In the genomic region with DNA sequence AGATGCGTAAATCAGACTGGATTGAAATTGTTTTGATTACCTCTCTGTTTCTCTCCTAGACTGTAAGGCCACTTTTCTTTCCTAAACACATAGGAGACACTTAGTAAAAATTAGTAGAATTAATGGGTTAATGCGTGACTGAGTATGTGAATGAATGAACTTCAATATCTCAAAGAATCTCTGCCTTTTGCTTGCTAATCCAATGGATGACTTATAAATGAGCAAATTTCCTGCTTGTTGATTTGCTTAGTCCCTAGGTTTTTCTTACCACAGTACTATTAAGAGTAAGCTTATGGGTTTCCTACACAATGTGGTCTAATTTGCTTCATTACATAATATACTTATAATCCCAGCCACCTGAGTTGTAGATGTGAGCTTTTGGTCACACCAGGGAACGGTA, we compare ENCODE assay signal across 21 cellular contexts.
DNase-seq lines count a peak whose midpoint lies in the region; ATAC-seq and TF ChIP-seq lines count a peak whose summit lies in the region.
"Had no signal": no experiment of that assay in that cellular context is flagged by ENCODE, and none has a peak within 500 bp of the region (broad histone marks: within the 10 kb centered on the region; RNA-seq: fewer than 3 reads in every experiment).

No MANE protein-coding gene starts in this region.

- peak overlapping the region; percentile 22; the same call in 1 of the 2 replicates for H4K5ac ChIP-seq in IMR-90 (ENCODE audit: low read depth, low read length)

- H3K27me3 Mint-ChIP-seq in endodermal cell (ENCODE audit: insufficient read depth) (no peaks in the 10 kb centered on the region), nephron (ENCODE audit: low read depth) (no peaks in the 10 kb centered on the region), nephron progenitor cell (ENCODE audit: low read depth, poor library complexity) (no peaks in the 10 kb centered on the region), endothelial cell (ENCODE audit: unreplicated experiment) (no peaks in the 10 kb centered on the region)

- no peak overlapping the region for H2AK9ac ChIP-seq in IMR-90 (replicated peaks; ENCODE audit: low read depth, low read length, poor library complexity)

- DNase-seq in A673 (ENCODE audit: low spot score) (no peak), IMR-90 (no peak), endodermal cell (no peak), nephron progenitor cell (no peak), endothelial cell (ENCODE audit: low spot score) (no peak), SKM-1 (lab: John Stamatoyannopoulos, UW; ENCODE audit: unreplicated experiment) (no peak)
- DNase-seq: 8988T; CD8-positive, alpha-beta T cell; DMS53; NCI-H1417 treated with DMSO at 0.1 percent for 48 hours; NCI-H187 treated with DMSO at 0.1 percent for 48 hours; NCI-H2227 treated with DMSO at 0.1 percent for 48 hours; NCI-H510A treated with DMSO at 0.1 percent for 48 hours; NCI-H774; OCI-M1 had no signal

- no TSS peak for BruUV-seq in A673 (replicated peaks; lab: Mats Ljungman, UMichigan)
- no TSS peak for BruUV-seq in IMR-90 (replicated peaks; lab: Mats Ljungman, UMichigan)

- no peak for TF ChIP-seq RAD21 in IMR-90 (IDR thresholded peaks at IDR 0.05; ENCODE audit: low read length)

- no peaks in the 10 kb centered on the region for H3K27me3 ChIP-seq in A673 (replicated peaks; ENCODE audit: insufficient read depth, low read depth, low read length, poor library complexity)
- H3K27me3 ChIP-seq in IMR-90 (ENCODE audit: control insufficient read depth, insufficient read depth, low read length), result no peaks in the 10 kb centered on the region
- no peaks in the 10 kb centered on the region for H3K27me3 ChIP-seq in endodermal cell (ENCODE audit: control insufficient read depth, insufficient read depth, low read length, poor library complexity, severe bottlenecking)
- H3K27me3 ChIP-seq: BLaER1 had no signal

- H2BK5ac ChIP-seq in IMR-90 (ENCODE audit: low read depth, low read length, poor library complexity, severe bottlenecking), result peak overlapping the region; percentile 97

- H2BK20ac ChIP-seq in IMR-90 (ENCODE audit: low read depth, low read length), result peak overlapping the region; percentile 60; the same call in 1 of the 2 replicates

- H3K23ac ChIP-seq in IMR-90 (ENCODE audit: low read depth, low read length), result peak overlapping the region; percentile 8; the same call in 1 of the 2 replicates

- in situ Hi-C loops in IMR-90 (cut with MboI; ENCODE audit: low sequenced_read_pairs), result no loop called here

- peak overlapping the region; percentile 67; the same call in 1 of the 2 replicates for H3K18ac ChIP-seq in IMR-90 (ENCODE audit: low read depth, low read length)

- H2AK5ac ChIP-seq in IMR-90 (ENCODE audit: low read depth, low read length), result no peak overlapping the region

- no CpG with 5 or more reads among the region's 3 CpGs for WGBS in IMR-90 (ENCODE audit: extremely low coverage in 2 of 2, insufficient read length in 1 of 2), 2 experiments
- 82 to 100% methylated on average over 1 to 3 of the region's 3 CpGs for WGBS in endodermal cell (ENCODE audit: insufficient coverage in 1 of 2, insufficient read length in 1 of 2), 2 experiments

- peak overlapping the region; percentile 66 for H4K91ac ChIP-seq in IMR-90 (ENCODE audit: insufficient read depth, low read depth, low read length)

- H3K4me1 ChIP-seq in A673 (ENCODE audit: insufficient read depth, low read length, poor library complexity, severe bottlenecking) (peaks cover 36% of the 10 kb centered on the region), IMR-90 (ENCODE audit: control insufficient read depth, insufficient read depth, low read length) (peaks cover 20% of the 10 kb centered on the region), endodermal cell (ENCODE audit: control insufficient read depth, insufficient read depth, low read length) (no peaks in the 10 kb centered on the region)
- H3K4me1 ChIP-seq: BLaER1 had no signal

- H3K4me1 Mint-ChIP-seq in endodermal cell, result peaks cover 4% of the 10 kb centered on the region
- peaks cover 23% of the 10 kb centered on the region for H3K4me1 Mint-ChIP-seq in nephron
- H3K4me1 Mint-ChIP-seq in nephron progenitor cell, result peaks cover 5% of the 10 kb centered on the region
- peaks cover 5% of the 10 kb centered on the region for H3K4me1 Mint-ChIP-seq in endothelial cell (ENCODE audit: unreplicated experiment)

- H3K4me2 ChIP-seq in IMR-90 (ENCODE audit: low read depth, low read length), result peak overlapping the region; percentile 6; the same call in 1 of the 2 replicates
- H3K4me2 ChIP-seq: BLaER1, KMS-11 had no signal

- H3K27ac Mint-ChIP-seq in endodermal cell, result no peak overlapping the region
- peak overlapping the region; percentile 15 to 50 (median 45) for H3K27ac Mint-ChIP-seq in nephron
- H3K27ac Mint-ChIP-seq in nephron progenitor cell, result no peak overlapping the region
- H3K27ac Mint-ChIP-seq in endothelial cell (ENCODE audit: unreplicated experiment), result no peak overlapping the region
- H3K27ac Mint-ChIP-seq: CD8-positive, alpha-beta T cell had no signal

- H3K9me3 ChIP-seq in A673 (ENCODE audit: low read depth, low read length, poor library complexity, severe bottlenecking) (peaks cover 3% of the 10 kb centered on the region), IMR-90 (ENCODE audit: control insufficient read depth, insufficient read depth, low read length) (no peaks in the 10 kb centered on the region), endodermal cell (ENCODE audit: control insufficient read depth, low read length) (peaks cover 26% of the 10 kb centered on the region)
- H3K9me3 ChIP-seq: BLaER1 had no signal

- H3K9me3 Mint-ChIP-seq in endodermal cell (peaks cover 22% of the 10 kb centered on the region), nephron (peaks cover 10% of the 10 kb centered on the region), nephron progenitor cell (peaks cover 14% of the 10 kb centered on the region), endothelial cell (ENCODE audit: unreplicated experiment) (peaks cover 4% of the 10 kb centered on the region)
- H3K9me3 Mint-ChIP-seq: CD8-positive, alpha-beta T cell had no signal

- peak overlapping the region; percentile 55 for H3K27ac ChIP-seq in A673 (ENCODE audit: low read depth, low read length, poor library complexity, severe bottlenecking)
- H3K27ac ChIP-seq in IMR-90 (ENCODE audit: insufficient read depth, low read length), result peak overlapping the region; percentile 44; the same call in 1 of the 2 replicates
- no peak overlapping the region for H3K27ac ChIP-seq in endodermal cell (ENCODE audit: low read depth, low read length)
- H3K27ac ChIP-seq: BLaER1, KMS-11, RWPE1 had no signal

- H3K4ac ChIP-seq in IMR-90 (ENCODE audit: low read depth, low read length), result peak overlapping the region; percentile 77; the same call in 1 of the 2 replicates

- CTCF ChIA-PET in A673 (lab: Charles Lee), result no interaction called here
- CTCF ChIA-PET in IMR-90 (lab: Yijun Ruan, JAX), result interaction anchor here (0.5 to 1.1 kb wide), 2 partner anchors 13 to 1502 kb away, joined by 3 read pairs; no protein-coding TSS in a partner anchor

- H4K20me1 ChIP-seq in IMR-90 (ENCODE audit: insufficient read depth, low read length), result no peaks in the 10 kb centered on the region
- H4K20me1 ChIP-seq: BLaER1 had no signal

- POLR2A ChIA-PET in A673 (lab: Charles Lee; ENCODE audit: low non-redundant PET) (no interaction called here), IMR-90 (lab: Charles Lee; ENCODE audit: unreplicated experiment) (no interaction called here)

- H3K36me3 ChIP-seq in A673 (ENCODE audit: insufficient read depth, low read length, poor library complexity, severe bottlenecking), result no peaks in the 10 kb centered on the region
- no peaks in the 10 kb centered on the region; the same call in 1 of the 2 replicates for H3K36me3 ChIP-seq in IMR-90 (ENCODE audit: control insufficient read depth, insufficient read depth, low read length)
- H3K36me3 ChIP-seq in endodermal cell (ENCODE audit: control insufficient read depth, insufficient read depth, low read length), result no peaks in the 10 kb centered on the region
- H3K36me3 ChIP-seq: BLaER1 had no signal

- peaks cover 10% of the 10 kb centered on the region for H3K36me3 Mint-ChIP-seq in endodermal cell (ENCODE audit: low read depth)
- peaks cover 25% of the 10 kb centered on the region for H3K36me3 Mint-ChIP-seq in nephron (ENCODE audit: low read depth)
- H3K36me3 Mint-ChIP-seq in nephron progenitor cell (ENCODE audit: low read depth), result peaks cover 1% of the 10 kb centered on the region
- peaks cover 15% of the 10 kb centered on the region for H3K36me3 Mint-ChIP-seq in endothelial cell (ENCODE audit: low read depth, unreplicated experiment)
- H3K36me3 Mint-ChIP-seq: CD8-positive, alpha-beta T cell had no signal

- H3K4me3 Mint-ChIP-seq in endodermal cell, result no peak overlapping the region
- H3K4me3 Mint-ChIP-seq in nephron, result no peak overlapping the region
- no peak overlapping the region for H3K4me3 Mint-ChIP-seq in nephron progenitor cell
- H3K4me3 Mint-ChIP-seq in endothelial cell (ENCODE audit: unreplicated experiment), result no peak overlapping the region
- H3K4me3 Mint-ChIP-seq: CD8-positive, alpha-beta T cell had no signal

- intact Hi-C loops in A673 (cut with micrococcal nuclease; ENCODE audit: unreplicated experiment) (no loop called here), IMR-90 (cut with micrococcal nuclease) (loop anchor here (5.0 kb wide), 1 partner anchor 161 kb away; no protein-coding TSS in a partner anchor)

- H2BK15ac ChIP-seq in IMR-90 (ENCODE audit: low read depth, low read length), result peak overlapping the region; percentile 63; the same call in 1 of the 3 replicates

- no peak for TF ChIP-seq CTCF in A673 (conservative IDR thresholded peaks at IDR 0.05; ENCODE audit: low read depth, low read length)
- no peak for TF ChIP-seq CTCF in IMR-90 (conservative IDR thresholded peaks at IDR 0.05; ENCODE audit: low read depth, low read length)
- TF ChIP-seq CTCF in endodermal cell (conservative IDR thresholded peaks at IDR 0.05), result no peak
- no peak for TF ChIP-seq CTCF in nephron (IDR thresholded peaks at IDR 0.05; ENCODE audit: unreplicated experiment in 3 of 3)
- TF ChIP-seq CTCF in nephron progenitor cell (IDR thresholded peaks at IDR 0.05), result no peak
- TF ChIP-seq CTCF in endothelial cell (IDR thresholded peaks at IDR 0.05; ENCODE audit: unreplicated experiment), result no peak

- H2AFZ ChIP-seq in IMR-90 (replicated peaks; ENCODE audit: low read length, poor library complexity), result no peak overlapping the region

- H3K79me1 ChIP-seq in IMR-90 (ENCODE audit: low read depth in 1 of 2, low read length in 2 of 2), result peaks cover 31 to 63% of the 10 kb centered on the region in 2 experiments

- no peak for ATAC-seq in IMR-90 (ENCODE audit: low read depth)
- no peak for ATAC-seq in HG02678 (IDR thresholded peaks at IDR 0.05; ENCODE audit: unreplicated experiment)
- ATAC-seq: CD8-positive, alpha-beta T cell; HepG2 had no signal

- peak overlapping the region; percentile 58; the same call in 1 of the 2 replicates for H3K14ac ChIP-seq in IMR-90 (replicated peaks; ENCODE audit: low read depth, low read length)

- H3K9ac ChIP-seq in IMR-90 (ENCODE audit: low read depth, low read length) (no peak overlapping the region), endodermal cell (ENCODE audit: extremely low read depth, low read length, poor library complexity, severe bottlenecking) (no peak overlapping the region)
- H3K9ac ChIP-seq: BLaER1, KMS-11 had no signal

- H3K4me3 ChIP-seq in A673 (ENCODE audit: low read depth, low read length, poor library complexity, severe bottlenecking), result no peak overlapping the region
- H3K4me3 ChIP-seq in IMR-90 (ENCODE audit: insufficient read depth, low read depth, low read length), result no peak overlapping the region
- H3K4me3 ChIP-seq in endodermal cell (ENCODE audit: low read length), result peak overlapping the region; percentile 52
- H3K4me3 ChIP-seq: BLaER1 had no signal

- peak overlapping the region; percentile 92 for H2BK120ac ChIP-seq in IMR-90 (ENCODE audit: low read depth, low read length)

- H3K56ac ChIP-seq in IMR-90 (ENCODE audit: extremely low read depth, insufficient read depth, low read length), result 0 out of 2 replicates have a peak overlapping the region, but pooled peaks have one; percentile 9

- H4K8ac ChIP-seq in IMR-90 (ENCODE audit: low read depth in 2 of 2, low read length in 2 of 2), result peak overlapping the region in 1 of 2 experiments; percentile 47; a peak in 1 of 4 replicates

- TF ChIP-seq POLR2A in IMR-90 (IDR thresholded peaks at IDR 0.05; ENCODE audit: low read depth, low read length), result no peak

- H3K9me1 ChIP-seq in IMR-90 (ENCODE audit: insufficient read depth, low read length), result peaks cover 16% of the 10 kb centered on the region; the same call in 1 of the 2 replicates

- dilution Hi-C loops in IMR-90 (cut with HindIII; ENCODE audit: low sequenced_read_pairs, unreplicated experiment), result no loop called here

Comparison
In these comparisons a context has a peak if more than half of its experiments do, and no peak if none do; other contexts are left out.
1. H3K27ac Mint-ChIP-seq: peak in nephron (3 of 3); none in endodermal cell (single experiment), nephron progenitor cell (single experiment) and endothelial cell (single experiment).